In the genomic region with DNA sequence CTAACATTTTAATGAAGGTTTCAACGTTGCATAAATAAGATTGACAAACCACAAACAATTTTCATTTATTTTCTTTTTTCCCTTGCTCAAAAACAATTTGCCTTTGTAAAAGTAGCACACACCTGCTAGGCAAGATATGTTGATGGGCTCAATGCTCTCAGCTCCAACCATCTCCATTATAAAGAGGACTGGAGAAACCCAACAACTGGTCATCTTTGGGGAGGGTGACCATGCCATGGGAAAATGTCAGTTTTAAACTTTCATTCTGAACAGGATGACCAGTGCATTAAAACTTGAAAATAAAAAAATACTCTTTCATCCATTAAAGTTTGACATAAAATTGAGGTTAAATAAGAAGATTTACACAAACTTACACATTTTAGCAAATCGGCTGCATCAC, we compare ENCODE assay signal across 14 cellular contexts.
DNase-seq lines count a peak whose midpoint lies in the region; ATAC-seq and TF ChIP-seq lines count a peak whose summit lies in the region.
"Had no signal": no experiment of that assay in that cellular context is flagged by ENCODE, and none has a peak within 500 bp of the region (broad histone marks: within the 10 kb centered on the region; RNA-seq: fewer than 3 reads in every experiment).

No MANE protein-coding gene starts in this region.

- H3K27ac Mint-ChIP-seq in CD14-positive monocyte = no peak overlapping the region
- H3K27ac Mint-ChIP-seq: CD4-positive, CD25-positive, alpha-beta regulatory T cell had no signal

- H3K27ac ChIP-seq in BLaER1 (no peak overlapping the region), HUES48 (ENCODE audit: low read depth, low read length) (peak overlapping the region; percentile 54), iPS-18a (ENCODE audit: low read length) (no peak overlapping the region)
- H3K27ac ChIP-seq: 22Rv1; BLaER1 treated with 17β-estradiol and CSF1 and Interleukin-3, amounts not matched to agents 10 nM and 100 nM; KMS-11 had no signal

- 0 out of 2 replicates have a peak, but pooled peaks have one; percentile 1 for TF ChIP-seq POLR2A in Raji (IDR thresholded peaks at IDR 0.05; ENCODE audit: insufficient read depth, low read depth, low read length)

- H3K36me3 ChIP-seq in BLaER1 (peaks cover 24% of the 10 kb centered on the region), HUES48 (ENCODE audit: control insufficient read depth, insufficient read depth, low read length) (no peaks in the 10 kb centered on the region), iPS-18a (ENCODE audit: control insufficient read depth, low read depth, low read length) (no peaks in the 10 kb centered on the region)

- ATAC-seq in HG02970 (IDR thresholded peaks at IDR 0.05; ENCODE audit: low FRiP score, unreplicated experiment) (no peak), HG02759 (IDR thresholded peaks at IDR 0.05; ENCODE audit: unreplicated experiment) (no peak)

- H3K9ac ChIP-seq in BLaER1 (no peak overlapping the region), HUES48 (ENCODE audit: low read depth, low read length) (no peak overlapping the region), iPS-18a (ENCODE audit: low read length) (no peak overlapping the region)
- H3K9ac ChIP-seq: BLaER1 treated with 17β-estradiol and CSF1 and Interleukin-3, amounts not matched to agents 10 nM and 100 nM; KMS-11 had no signal

- intact Hi-C loops in CD14-positive monocyte (cut with micrococcal nuclease) = no loop called here

- peaks cover 21% of the 10 kb centered on the region for H3K9me3 ChIP-seq in BLaER1
- no peaks in the 10 kb centered on the region for H3K9me3 ChIP-seq in HUES48 (ENCODE audit: control insufficient read depth, insufficient read depth, low read length)
- no peaks in the 10 kb centered on the region for H3K9me3 ChIP-seq in iPS-18a (ENCODE audit: control insufficient read depth, low read depth, low read length)
- H3K9me3 ChIP-seq: Caco-2 had no signal

- no peak for TF ChIP-seq CTCF in CD14-positive monocyte (IDR thresholded peaks at IDR 0.05)

- H3K4me1 ChIP-seq in BLaER1 (peaks cover 62% of the 10 kb centered on the region), HUES48 (ENCODE audit: control insufficient read depth, insufficient read depth, low read length) (peaks cover 39% of the 10 kb centered on the region), iPS-18a (ENCODE audit: control insufficient read depth, low read depth, low read length) (peaks cover 34% of the 10 kb centered on the region)
- H3K4me1 ChIP-seq: Caco-2 had no signal

- no peak for DNase-seq in CD14-positive monocyte (ENCODE audit: low spot score)
- DNase-seq: Caco-2; CD4-positive, CD25-positive, alpha-beta regulatory T cell; GDM1; HCEC 1CT had no signal

- no peaks in the 10 kb centered on the region for H4K20me1 ChIP-seq in BLaER1
- H4K20me1 ChIP-seq: BLaER1 treated with 17β-estradiol and CSF1 and Interleukin-3, amounts not matched to agents 10 nM and 100 nM had no signal

- H3K36me3 Mint-ChIP-seq in CD14-positive monocyte = no peaks in the 10 kb centered on the region
- H3K36me3 Mint-ChIP-seq: CD4-positive, CD25-positive, alpha-beta regulatory T cell had no signal

- 0 out of 2 replicates have a peak overlapping the region, but pooled peaks have one; percentile 3 for H3K4me2 ChIP-seq in BLaER1
- H3K4me2 ChIP-seq: KMS-11 had no signal

- H3K4me1 Mint-ChIP-seq in CD14-positive monocyte = peaks cover 6% of the 10 kb centered on the region
- H3K4me1 Mint-ChIP-seq: CD4-positive, CD25-positive, alpha-beta regulatory T cell had no signal

- peaks cover 0 to 2% (median 0%) of the 10 kb centered on the region in 3 donors for H3K27me3 Mint-ChIP-seq in CD14-positive monocyte (ENCODE audit: low read depth in 3 of 3)

- H3K4me3 ChIP-seq in BLaER1 (no peak overlapping the region), HUES48 (ENCODE audit: low read depth, low read length) (peak overlapping the region; percentile 15; the same call in 1 of the 2 replicates), iPS-18a (ENCODE audit: low read length) (peak overlapping the region; percentile 2)
- H3K4me3 ChIP-seq: BLaER1 treated with 17β-estradiol and CSF1 and Interleukin-3, amounts not matched to agents 10 nM and 100 nM had no signal

- H3K27me3 ChIP-seq in BLaER1 (no peaks in the 10 kb centered on the region), HUES48 (ENCODE audit: control insufficient read depth, insufficient read depth, low read length) (no peaks in the 10 kb centered on the region), iPS-18a (ENCODE audit: control insufficient read depth, insufficient read depth, low read length) (no peaks in the 10 kb centered on the region)
- H3K27me3 ChIP-seq: BLaER1 treated with 17β-estradiol and CSF1 and Interleukin-3, amounts not matched to agents 10 nM and 100 nM had no signal

- no peaks in the 10 kb centered on the region for H3K9me3 Mint-ChIP-seq in CD14-positive monocyte
- H3K9me3 Mint-ChIP-seq: CD4-positive, CD25-positive, alpha-beta regulatory T cell had no signal

- H3K4me3 Mint-ChIP-seq in CD14-positive monocyte = no peak overlapping the region
- H3K4me3 Mint-ChIP-seq: CD4-positive, CD25-positive, alpha-beta regulatory T cell had no signal
